Comparison of ENCODE assay signal across 1 cellular context in genomic region chr5:112860929-112861637, GRCh38.
TF ChIP-seq lines count a peak whose summit lies in the region.

Gene SRP19, plus strand, starts transcription at chr5:112861287. Its CDS starts 90 bp downstream, at chr5:112861377.

TF ChIP-seq in HepG2, 621 proteins besides CTCF, POLR2A, EP300 and RAD21 (continued from another document and continues in another):
- no peak for TF ChIP-seq NAIF1 (CRISPR knock-in tag; IDR thresholded peaks at IDR 0.05; ENCODE audit: borderline replicate concordance)
- TF ChIP-seq, protein P1, sequence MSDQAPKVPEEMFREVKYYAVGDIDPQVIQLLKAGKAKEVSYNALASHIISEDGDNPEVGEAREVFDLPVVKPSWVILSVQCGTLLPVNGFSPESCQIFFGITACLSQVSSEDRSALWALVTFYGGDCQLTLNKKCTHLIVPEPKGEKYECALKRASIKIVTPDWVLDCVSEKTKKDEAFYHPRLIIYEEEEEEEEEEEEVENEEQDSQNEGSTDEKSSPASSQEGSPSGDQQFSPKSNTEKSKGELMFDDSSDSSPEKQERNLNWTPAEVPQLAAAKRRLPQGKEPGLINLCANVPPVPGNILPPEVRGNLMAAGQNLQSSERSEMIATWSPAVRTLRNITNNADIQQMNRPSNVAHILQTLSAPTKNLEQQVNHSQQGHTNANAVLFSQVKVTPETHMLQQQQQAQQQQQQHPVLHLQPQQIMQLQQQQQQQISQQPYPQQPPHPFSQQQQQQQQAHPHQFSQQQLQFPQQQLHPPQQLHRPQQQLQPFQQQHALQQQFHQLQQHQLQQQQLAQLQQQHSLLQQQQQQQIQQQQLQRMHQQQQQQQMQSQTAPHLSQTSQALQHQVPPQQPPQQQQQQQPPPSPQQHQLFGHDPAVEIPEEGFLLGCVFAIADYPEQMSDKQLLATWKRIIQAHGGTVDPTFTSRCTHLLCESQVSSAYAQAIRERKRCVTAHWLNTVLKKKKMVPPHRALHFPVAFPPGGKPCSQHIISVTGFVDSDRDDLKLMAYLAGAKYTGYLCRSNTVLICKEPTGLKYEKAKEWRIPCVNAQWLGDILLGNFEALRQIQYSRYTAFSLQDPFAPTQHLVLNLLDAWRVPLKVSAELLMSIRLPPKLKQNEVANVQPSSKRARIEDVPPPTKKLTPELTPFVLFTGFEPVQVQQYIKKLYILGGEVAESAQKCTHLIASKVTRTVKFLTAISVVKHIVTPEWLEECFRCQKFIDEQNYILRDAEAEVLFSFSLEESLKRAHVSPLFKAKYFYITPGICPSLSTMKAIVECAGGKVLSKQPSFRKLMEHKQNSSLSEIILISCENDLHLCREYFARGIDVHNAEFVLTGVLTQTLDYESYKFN (CRISPR knock-in tag; conservative IDR thresholded peaks at IDR 0.05), result peak; percentile 51
- TF ChIP-seq, protein P2, sequence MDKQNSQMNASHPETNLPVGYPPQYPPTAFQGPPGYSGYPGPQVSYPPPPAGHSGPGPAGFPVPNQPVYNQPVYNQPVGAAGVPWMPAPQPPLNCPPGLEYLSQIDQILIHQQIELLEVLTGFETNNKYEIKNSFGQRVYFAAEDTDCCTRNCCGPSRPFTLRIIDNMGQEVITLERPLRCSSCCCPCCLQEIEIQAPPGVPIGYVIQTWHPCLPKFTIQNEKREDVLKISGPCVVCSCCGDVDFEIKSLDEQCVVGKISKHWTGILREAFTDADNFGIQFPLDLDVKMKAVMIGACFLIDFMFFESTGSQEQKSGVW (CRISPR knock-in tag; IDR thresholded peaks at IDR 0.05; ENCODE audit: borderline replicate concordance), result no peak
- TF ChIP-seq KIAA2018 (CRISPR knock-in tag; IDR thresholded peaks at IDR 0.05; ENCODE audit: borderline replicate concordance), result no peak; the same call in 1 of the 2 replicates
- peak; percentile 62; the same call in 1 of the 2 replicates for TF ChIP-seq SP4 (CRISPR knock-in tag; IDR thresholded peaks at IDR 0.05)
- TF ChIP-seq ZNF281 (CRISPR knock-in tag; IDR thresholded peaks at IDR 0.05; ENCODE audit: borderline replicate concordance), result peak; percentile 56; the same call in 1 of the 2 replicates
- TF ChIP-seq, protein P3, sequence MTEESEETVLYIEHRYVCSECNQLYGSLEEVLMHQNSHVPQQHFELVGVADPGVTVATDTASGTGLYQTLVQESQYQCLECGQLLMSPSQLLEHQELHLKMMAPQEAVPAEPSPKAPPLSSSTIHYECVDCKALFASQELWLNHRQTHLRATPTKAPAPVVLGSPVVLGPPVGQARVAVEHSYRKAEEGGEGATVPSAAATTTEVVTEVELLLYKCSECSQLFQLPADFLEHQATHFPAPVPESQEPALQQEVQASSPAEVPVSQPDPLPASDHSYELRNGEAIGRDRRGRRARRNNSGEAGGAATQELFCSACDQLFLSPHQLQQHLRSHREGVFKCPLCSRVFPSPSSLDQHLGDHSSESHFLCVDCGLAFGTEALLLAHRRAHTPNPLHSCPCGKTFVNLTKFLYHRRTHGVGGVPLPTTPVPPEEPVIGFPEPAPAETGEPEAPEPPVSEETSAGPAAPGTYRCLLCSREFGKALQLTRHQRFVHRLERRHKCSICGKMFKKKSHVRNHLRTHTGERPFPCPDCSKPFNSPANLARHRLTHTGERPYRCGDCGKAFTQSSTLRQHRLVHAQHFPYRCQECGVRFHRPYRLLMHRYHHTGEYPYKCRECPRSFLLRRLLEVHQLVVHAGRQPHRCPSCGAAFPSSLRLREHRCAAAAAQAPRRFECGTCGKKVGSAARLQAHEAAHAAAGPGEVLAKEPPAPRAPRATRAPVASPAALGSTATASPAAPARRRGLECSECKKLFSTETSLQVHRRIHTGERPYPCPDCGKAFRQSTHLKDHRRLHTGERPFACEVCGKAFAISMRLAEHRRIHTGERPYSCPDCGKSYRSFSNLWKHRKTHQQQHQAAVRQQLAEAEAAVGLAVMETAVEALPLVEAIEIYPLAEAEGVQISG (CRISPR knock-in tag; IDR thresholded peaks at IDR 0.05), result peak; percentile 86; the same call in 1 of the 2 replicates
- TF ChIP-seq KLF11 (CRISPR knock-in tag; IDR thresholded peaks at IDR 0.05), result peak; percentile 92
- TF ChIP-seq ZNF335 (CRISPR knock-in tag; IDR thresholded peaks at IDR 0.05), result 0 out of 2 replicates have a peak, but pooled peaks have one; percentile 79
- no peak for TF ChIP-seq ZNF556 (CRISPR knock-in tag; IDR thresholded peaks at IDR 0.05; ENCODE audit: borderline replicate concordance)
- TF ChIP-seq MBNL3 (CRISPR knock-in tag; conservative IDR thresholded peaks at IDR 0.05), result no peak
- peak; percentile 100 for TF ChIP-seq ZNF605 (CRISPR knock-in tag; IDR thresholded peaks at IDR 0.05)
- TF ChIP-seq ZNF747 (CRISPR knock-in tag; IDR thresholded peaks at IDR 0.05; ENCODE audit: borderline replicate concordance), result 0 out of 2 replicates have a peak, but pooled peaks have one; percentile 85
- no peak for TF ChIP-seq ZNF513 (CRISPR knock-in tag; conservative IDR thresholded peaks at IDR 0.05)
- no peak; the same call in 1 of the 2 replicates for TF ChIP-seq FOXC1 (CRISPR knock-in tag; IDR thresholded peaks at IDR 0.05; ENCODE audit: borderline replicate concordance)
- TF ChIP-seq HIVEP1 (CRISPR knock-in tag; IDR thresholded peaks at IDR 0.05), result peak; percentile 79
- TF ChIP-seq MAZ (IDR thresholded peaks at IDR 0.05; ENCODE audit: borderline replicate concordance, low read depth, low read length), result no peak
- peak; percentile 65 for TF ChIP-seq MAZ (CRISPR knock-in tag; IDR thresholded peaks at IDR 0.05; ENCODE audit: low read depth)
- no peak for TF ChIP-seq ZNF484 (CRISPR knock-in tag; IDR thresholded peaks at IDR 0.05; ENCODE audit: borderline replicate concordance, low read depth)
- peak; percentile 84 for TF ChIP-seq JUN (CRISPR knock-in tag; IDR thresholded peaks at IDR 0.05)
- peak; percentile 33; the same call in 1 of the 2 replicates for TF ChIP-seq GFI1 (CRISPR knock-in tag; IDR thresholded peaks at IDR 0.05; ENCODE audit: borderline replicate concordance)
- no peak for TF ChIP-seq NFE2L2 (IDR thresholded peaks at IDR 0.05; ENCODE audit: low read length)
- TF ChIP-seq TARDBP (CRISPR knock-in tag; IDR thresholded peaks at IDR 0.05), result peak; percentile 75; the same call in 1 of the 2 replicates
- TF ChIP-seq ZNF780A (CRISPR knock-in tag; IDR thresholded peaks at IDR 0.05), result no peak
- TF ChIP-seq ZNF274 (CRISPR knock-in tag; IDR thresholded peaks at IDR 0.05), result peak; percentile 65
- peak; percentile 85; the same call in 1 of the 2 replicates for TF ChIP-seq ZNF792 (CRISPR knock-in tag; IDR thresholded peaks at IDR 0.05)
- no peak for TF ChIP-seq REL (CRISPR knock-in tag; conservative IDR thresholded peaks at IDR 0.05)
- TF ChIP-seq ZNF260 (CRISPR knock-in tag; IDR thresholded peaks at IDR 0.05; ENCODE audit: borderline replicate concordance, low read depth), result no peak
